In genomic region chr1:41151846-41152245, GRCh38 we compare ENCODE assay signal across 13 cellular contexts.
DNase-seq lines count a peak whose midpoint lies in the region; TF ChIP-seq lines count a peak whose summit lies in the region.
"Had no signal": no experiment of that assay in that cellular context is flagged by ENCODE, and none has a peak within 500 bp of the region (broad histone marks: within the 10 kb centered on the region; RNA-seq: fewer than 3 reads in every experiment).

No MANE protein-coding gene starts in this region.

- H3K27ac ChIP-seq in RWPE1 (peak overlapping the region; percentile 71), endodermal cell (ENCODE audit: low read depth, low read length) (no peak overlapping the region), muscle layer of duodenum (ENCODE audit: low read length) (peak overlapping the region; percentile 30), tibial artery (peak overlapping the region; percentile 69 to 72)
- H3K27ac ChIP-seq: HL-60 had no signal

- H3K27ac Mint-ChIP-seq in endodermal cell = no peak overlapping the region

- H3K4me3 Mint-ChIP-seq in endodermal cell = no peak overlapping the region

- TF ChIP-seq CTCF in RWPE1 (conservative IDR thresholded peaks at IDR 0.05; ENCODE audit: low read depth) (no peak), endodermal cell (conservative IDR thresholded peaks at IDR 0.05) (no peak), tibial artery (IDR thresholded peaks at IDR 0.05) (no peak)

- peaks cover 15% of the 10 kb centered on the region for H3K4me1 Mint-ChIP-seq in endodermal cell

- peaks cover 8% of the 10 kb centered on the region for H3K36me3 ChIP-seq in endodermal cell (ENCODE audit: control insufficient read depth, insufficient read depth, low read length)
- peaks cover 0 to 9% of the 10 kb centered on the region in 2 donors for H3K36me3 ChIP-seq in muscle layer of duodenum (ENCODE audit: control insufficient read depth in 1 of 2, insufficient read depth in 2 of 2, low read length in 2 of 2)
- H3K36me3 ChIP-seq in tibial artery = peaks cover 12 to 15% (median 15%) of the 10 kb centered on the region in 3 donors

- WGBS in endodermal cell (ENCODE audit: insufficient coverage in 1 of 2, insufficient read length in 1 of 2), 2 experiments = 83 to 95% methylated on average over 2 to 4 of the region's 4 CpGs

- H3K36me3 Mint-ChIP-seq in endodermal cell (ENCODE audit: low read depth) = peaks cover 10% of the 10 kb centered on the region

- H3K27me3 ChIP-seq in endodermal cell (ENCODE audit: control insufficient read depth, insufficient read depth, low read length, poor library complexity, severe bottlenecking) = peaks cover 6% of the 10 kb centered on the region
- no peaks in the 10 kb centered on the region for H3K27me3 ChIP-seq in muscle layer of duodenum (ENCODE audit: low read depth, low read length)
- no peaks in the 10 kb centered on the region for H3K27me3 ChIP-seq in tibial artery

- POLR2A ChIA-PET in RWPE1 (lab: Yijun Ruan, JAX; ENCODE audit: low non-redundant PET) = no interaction called here

- H3K9me3 Mint-ChIP-seq in endodermal cell = peaks cover 7% of the 10 kb centered on the region

- CTCF ChIA-PET in RWPE1 (lab: Yijun Ruan, JAX) = interaction anchor here (0.6 to 1.0 kb wide), 2 partner anchors 37 to 763 kb away, joined by 3 read pairs; no protein-coding TSS in a partner anchor

- H3K27me3 Mint-ChIP-seq in endodermal cell (ENCODE audit: insufficient read depth) = peaks cover 9% of the 10 kb centered on the region

- H3K4me1 ChIP-seq in endodermal cell (ENCODE audit: control insufficient read depth, insufficient read depth, low read length) (peaks cover 6% of the 10 kb centered on the region), muscle layer of duodenum (ENCODE audit: control insufficient read depth in 1 of 2, insufficient read depth in 2 of 2, low read length in 2 of 2) (peaks cover 0 to 5% of the 10 kb centered on the region in 2 donors), tibial artery (peaks cover 0 to 28% (median 13%) of the 10 kb centered on the region in 4 donors)

- H3K9me3 ChIP-seq in endodermal cell (ENCODE audit: control insufficient read depth, low read length) (peaks cover 18% of the 10 kb centered on the region), muscle layer of duodenum (ENCODE audit: control insufficient read depth in 1 of 2, low read length in 2 of 2) (no peaks in the 10 kb centered on the region), tibial artery (no peaks in the 10 kb centered on the region)

- H3K4me3 ChIP-seq in endodermal cell (ENCODE audit: low read length) = no peak overlapping the region
- H3K4me3 ChIP-seq in muscle layer of duodenum (ENCODE audit: low read depth in 1 of 2, low read length in 2 of 2) = no peak overlapping the region
- no peak overlapping the region for H3K4me3 ChIP-seq in tibial artery

- DNase-seq in RWPE1 (ENCODE audit: low spot score) = no peak
- peak; percentile 47 for DNase-seq in endodermal cell
- DNase-seq in tibial artery = no peak
- no peak for DNase-seq in GM19240 (ENCODE audit: insufficient read length, low spot score)
- no peak for DNase-seq in iPS-NIHi11 (ENCODE audit: low spot score)
- DNase-seq in cerebellum (ENCODE audit: low spot score) = no peak
- DNase-seq: GF-D8; hypothalamus; NCI-H1694 treated with DMSO at 0.1 percent for 48 hours; NCI-H524; stimulated activated CD4-positive, alpha-beta T cell treated with anti-CD3 and anti-CD28 coated beads, Interleukin-2, amount 100 ng/mL, for 24 hours had no signal

- H3K9ac ChIP-seq in endodermal cell (ENCODE audit: extremely low read depth, low read length, poor library complexity, severe bottlenecking) = no peak overlapping the region

- intact Hi-C loops in tibial artery (cut with DNase I; ENCODE audit: low total_unique reads) = no loop called here
